In the genomic region with DNA sequence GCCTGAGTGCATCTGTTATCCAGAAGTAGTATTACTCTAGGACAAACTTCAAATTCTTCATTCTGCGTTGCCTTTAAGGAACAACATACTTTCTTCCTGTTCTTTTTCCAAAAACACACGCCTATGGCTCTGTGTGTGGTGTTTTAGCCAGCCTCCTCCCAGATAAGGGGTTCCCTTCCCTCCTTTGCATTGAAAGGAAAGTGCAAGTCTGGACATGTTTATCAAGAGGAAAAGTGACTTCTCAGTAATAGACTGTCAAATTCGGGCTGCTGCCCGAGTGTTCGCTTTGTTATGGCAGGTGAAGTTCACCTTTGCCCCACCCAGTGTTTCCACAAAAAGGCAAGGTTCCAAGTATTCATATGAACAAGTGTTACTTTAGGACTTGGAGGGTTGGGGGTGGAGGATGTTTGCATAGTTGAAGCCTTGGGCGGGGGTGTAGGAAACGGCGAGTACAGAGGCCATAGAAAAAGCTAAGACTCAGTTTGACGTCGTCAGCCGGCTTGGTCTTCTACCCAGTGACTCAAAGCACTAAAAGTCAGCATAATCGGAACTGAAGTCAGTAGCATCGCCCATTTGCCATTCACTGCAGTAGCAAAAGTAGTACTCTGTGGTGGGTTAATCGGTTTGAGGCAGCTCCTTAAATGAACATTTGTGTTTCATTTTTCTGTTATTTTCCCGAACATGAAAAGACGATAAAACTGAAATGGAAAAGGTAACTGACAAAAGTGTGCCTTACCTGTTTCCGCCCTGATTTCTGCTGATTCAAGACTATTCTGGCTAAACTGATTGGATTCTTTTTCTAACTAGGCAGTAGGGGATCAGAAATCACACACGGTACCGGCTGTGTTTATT, we compare ENCODE assay signal across 1 cellular context.
TF ChIP-seq lines count a peak whose summit lies in the region.

No MANE protein-coding gene starts in this region.

TF ChIP-seq in WTC11, 78 proteins besides CTCF, POLR2A, EP300 and RAD21 (continued from another document):
- TF ChIP-seq, protein P1, sequence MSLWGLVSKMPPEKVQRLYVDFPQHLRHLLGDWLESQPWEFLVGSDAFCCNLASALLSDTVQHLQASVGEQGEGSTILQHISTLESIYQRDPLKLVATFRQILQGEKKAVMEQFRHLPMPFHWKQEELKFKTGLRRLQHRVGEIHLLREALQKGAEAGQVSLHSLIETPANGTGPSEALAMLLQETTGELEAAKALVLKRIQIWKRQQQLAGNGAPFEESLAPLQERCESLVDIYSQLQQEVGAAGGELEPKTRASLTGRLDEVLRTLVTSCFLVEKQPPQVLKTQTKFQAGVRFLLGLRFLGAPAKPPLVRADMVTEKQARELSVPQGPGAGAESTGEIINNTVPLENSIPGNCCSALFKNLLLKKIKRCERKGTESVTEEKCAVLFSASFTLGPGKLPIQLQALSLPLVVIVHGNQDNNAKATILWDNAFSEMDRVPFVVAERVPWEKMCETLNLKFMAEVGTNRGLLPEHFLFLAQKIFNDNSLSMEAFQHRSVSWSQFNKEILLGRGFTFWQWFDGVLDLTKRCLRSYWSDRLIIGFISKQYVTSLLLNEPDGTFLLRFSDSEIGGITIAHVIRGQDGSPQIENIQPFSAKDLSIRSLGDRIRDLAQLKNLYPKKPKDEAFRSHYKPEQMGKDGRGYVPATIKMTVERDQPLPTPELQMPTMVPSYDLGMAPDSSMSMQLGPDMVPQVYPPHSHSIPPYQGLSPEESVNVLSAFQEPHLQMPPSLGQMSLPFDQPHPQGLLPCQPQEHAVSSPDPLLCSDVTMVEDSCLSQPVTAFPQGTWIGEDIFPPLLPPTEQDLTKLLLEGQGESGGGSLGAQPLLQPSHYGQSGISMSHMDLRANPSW (CRISPR knock-in tag; conservative IDR thresholded peaks at IDR 0.05; ENCODE audit: low read depth), result no peak
- TF ChIP-seq ZNF416 (CRISPR knock-in tag; IDR thresholded peaks at IDR 0.05), result no peak
